In the genomic region with DNA sequence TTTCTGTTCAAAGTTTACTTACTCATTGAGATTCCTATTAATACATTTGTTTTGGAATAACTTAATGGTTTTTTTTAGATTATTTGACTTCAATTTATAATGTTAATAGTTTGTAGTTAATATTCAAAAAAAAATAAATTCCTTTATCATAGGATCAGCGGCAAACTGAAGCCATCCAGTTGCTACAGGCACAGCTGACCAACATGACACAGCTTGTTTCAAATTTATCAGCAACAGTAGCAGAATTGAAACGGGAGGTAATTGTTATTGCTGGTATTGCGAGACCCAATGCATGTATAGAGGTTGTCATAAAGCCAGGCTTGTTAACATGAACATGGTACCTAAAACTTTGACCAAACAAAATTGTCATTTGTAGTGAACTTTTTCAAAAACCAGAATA, we compare ENCODE assay signal across 28 cellular contexts. TPM values are rescaled to one million over a fixed set of nuclear protein-coding genes. Genes with fewer than 3 reads are reported as not detected.
"Had no signal": no experiment of that assay in that cellular context is flagged by ENCODE, and none has a peak within 500 bp of the region (broad histone marks: within the 10 kb centered on the region; RNA-seq: fewer than 3 reads in every experiment).

No MANE protein-coding gene starts in this region.

- ATAC-seq: left colon; left ventricle myocardium superior; naive thymus-derived CD4-positive, alpha-beta T cell; psoas muscle; right lobe of liver; stimulated activated memory B cell treated with anti-CD40 and anti-IgM and Interleukin-4, amounts not matched to agents 10 μg/mL and 1 μg/mL and 100 μg/mL, for 72 hours; upper lobe of right lung had no signal

- H3K27ac ChIP-seq: coronary artery, esophagus muscularis mucosa, neutrophil, psoas muscle, right lobe of liver, spleen, tibial nerve, upper lobe of right lung, vagina had no signal

- H3K4me3 ChIP-seq: coronary artery, esophagus muscularis mucosa, lung, psoas muscle, right lobe of liver, spleen, tibial nerve, upper lobe of right lung, vagina had no signal

- DNase-seq: effector CD4-positive, alpha-beta T cell; endodermal cell; immature natural killer cell; kidney; left colon; left ventricle myocardium superior; naive thymus-derived CD4-positive, alpha-beta T cell; nephron progenitor cell; psoas muscle; retina; right lobe of liver; spleen; stimulated activated CD4-positive, alpha-beta T cell treated with anti-CD3 and anti-CD28 coated beads, Interleukin-15, amount 100 ng/mL, for 24 hours; stimulated activated CD4-positive, alpha-beta T cell treated with anti-CD3 and anti-CD28 coated beads, Interleukin-1b, Interleukin-23, amount 100 ng/mL, for 48 hours; stimulated activated CD4-positive, alpha-beta T cell treated with anti-CD3 and anti-CD28 coated beads, Interleukin-4, amount 100 ng/mL, for 24 hours; upper lobe of right lung had no signal

- H3K4me1 ChIP-seq: esophagus muscularis mucosa, psoas muscle, right lobe of liver, spleen, tibial nerve, upper lobe of right lung, vagina had no signal

- H3K27me3 ChIP-seq: esophagus muscularis mucosa, neutrophil, right lobe of liver, spleen, tibial nerve, upper lobe of right lung, vagina had no signal

- H3K9me3 ChIP-seq: neutrophil, psoas muscle, right lobe of liver, upper lobe of right lung, vagina had no signal

RNA-seq across cellular contexts. Expression of gene FASLG, which starts 59.0 kb away (rescaled TPM):
- total RNA-seq: dermis microvascular lymphatic vessel endothelial cell, endodermal cell, endothelial cell of umbilical vein, fibroblast of villous mesenchyme, osteoblast, temporal lobe, tibial nerve, vagina had no signal
- polyA plus RNA-seq: endothelial cell of umbilical vein; naive thymus-derived CD4-positive, alpha-beta T cell; psoas muscle had no signal
